In genomic region chr9:114894801-114895433, GRCh38 we compare ENCODE assay signal across 8 cellular contexts. TPM values are rescaled to one million over a fixed set of nuclear protein-coding genes. Genes with fewer than 3 reads are reported as not detected.
A peak's percentile ranks its signal among the peaks of the same experiment; 100 is the strongest.
DNase-seq lines count a peak whose midpoint lies in the region; ATAC-seq, FAIRE-seq and TF ChIP-seq lines count a peak whose summit lies in the region.

No MANE protein-coding gene starts in this region.

- FAIRE-seq in A549 (lab: Jason Lieb, UNC): no peak
- FAIRE-seq in RCC 7860 (lab: Jason Lieb, UNC): no peak
- no peak for FAIRE-seq in H1 (lab: Jason Lieb, UNC)

- no peaks in the 10 kb centered on the region for H4K20me1 ChIP-seq in GM23248 (ENCODE audit: insufficient read depth)
- no peaks in the 10 kb centered on the region for H4K20me1 ChIP-seq in H1 (replicated peaks in 1 of 2; ENCODE audit: control insufficient read depth in 1 of 2, insufficient read depth in 2 of 2, low read length in 2 of 2)

- H3K9me3 ChIP-seq in A549 (no peaks in the 10 kb centered on the region), GM23248 (ENCODE audit: low read depth) (no peaks in the 10 kb centered on the region), H1 (ENCODE audit: insufficient read depth in 2 of 2, low read depth in 1 of 2, low read length in 1 of 2) (no peaks in the 10 kb centered on the region), neuronal stem cell (replicated peaks in 1 of 2; ENCODE audit: control insufficient read depth in 2 of 2, insufficient read depth in 1 of 2, low read depth in 1 of 2, low read length in 2 of 2) (no peaks in the 10 kb centered on the region)

- H2AK5ac ChIP-seq in H1 (ENCODE audit: low read depth, low read length): no peak overlapping the region
- H2AK5ac ChIP-seq in neuronal stem cell (ENCODE audit: low read depth, low read length): no peak overlapping the region

- H3K36me3 ChIP-seq in GM23248 (ENCODE audit: low read depth) (no peaks in the 10 kb centered on the region), H1 (ENCODE audit: control insufficient read depth in 2 of 4, insufficient read depth in 4 of 4, low read length in 3 of 4) (no peaks in the 10 kb centered on the region), neuronal stem cell (replicated peaks in 1 of 2; ENCODE audit: control insufficient read depth in 2 of 2, insufficient read depth in 2 of 2, low read length in 2 of 2) (no peaks in the 10 kb centered on the region)

- H2AFZ ChIP-seq in GM23248 (peak overlapping the region; percentile 37), H1 (ENCODE audit: low read length) (peak overlapping the region; percentile 31), neuronal stem cell (ENCODE audit: low read length) (peak overlapping the region; percentile 77)

- no peak overlapping the region for H3K14ac ChIP-seq in H1 (ENCODE audit: insufficient read length)
- H3K14ac ChIP-seq in neuronal stem cell (ENCODE audit: low read length): no peak overlapping the region

- H3K56ac ChIP-seq in H1 (replicated peaks; ENCODE audit: insufficient read length, low read depth, low read length): no peak overlapping the region

- H2BK20ac ChIP-seq in H1 (ENCODE audit: low read length): no peak overlapping the region

- POLR2A ChIA-PET in A549 (lab: Yijun Ruan, JAX) (no interaction called here), H1 (lab: Charles Lee; ENCODE audit: partially characterized antibody) (no interaction called here)

- no peak overlapping the region for H4K8ac ChIP-seq in H1 (ENCODE audit: extremely low read depth, insufficient read depth, low read length)
- no peak overlapping the region for H4K8ac ChIP-seq in neuronal stem cell (ENCODE audit: low read depth, low read length)

- in situ Hi-C loops in GM23248 (cut with MboI): no loop called here

- H2BK5ac ChIP-seq in H1 (ENCODE audit: low read depth, low read length) (0 out of 2 replicates have a peak overlapping the region, but pooled peaks have one; percentile 35), neuronal stem cell (ENCODE audit: low read length) (no peak overlapping the region)

- H2BK15ac ChIP-seq in H1 (ENCODE audit: low read length) (no peak overlapping the region), neuronal stem cell (ENCODE audit: low read length) (no peak overlapping the region)

- no peaks in the 10 kb centered on the region for H3K79me1 ChIP-seq in H1 (ENCODE audit: low read depth, low read length)
- no peaks in the 10 kb centered on the region for H3K79me1 ChIP-seq in neuronal stem cell (ENCODE audit: low read depth, low read length)

- no peak overlapping the region for H2BK120ac ChIP-seq in H1 (replicated peaks; ENCODE audit: low read depth, low read length)
- no peak overlapping the region for H2BK120ac ChIP-seq in neuronal stem cell (ENCODE audit: low read depth, low read length)

- H3K23ac ChIP-seq in H1 (ENCODE audit: insufficient read length) (no peak overlapping the region), neuronal stem cell (ENCODE audit: low read depth, low read length, poor library complexity) (no peak overlapping the region)

- peak; percentile 89 to 91 for ATAC-seq in A549

- peak overlapping the region; percentile 28; the same call in 1 of the 2 replicates for H2BK12ac ChIP-seq in H1 (ENCODE audit: low read depth, low read length)
- no peak overlapping the region for H2BK12ac ChIP-seq in neuronal stem cell (ENCODE audit: low read length)

- no peak overlapping the region for H4K5ac ChIP-seq in H1 (ENCODE audit: insufficient read length, low read depth, low read length)

- H3K4me1 ChIP-seq in A549 (peaks cover 41% of the 10 kb centered on the region), GM23248 (ENCODE audit: insufficient read depth) (peaks cover 42% of the 10 kb centered on the region), H1 (replicated peaks in 1 of 4; ENCODE audit: control insufficient read depth in 3 of 4, insufficient read depth in 4 of 4, low read length in 3 of 4) (peaks cover 0 to 2% (median 0%) of the 10 kb centered on the region in 4 experiments; a peak in 1 of 7 replicates), neuronal stem cell (ENCODE audit: control insufficient read depth in 2 of 2, insufficient read depth in 1 of 2, low read depth in 1 of 2, low read length in 2 of 2) (peaks cover 5 to 17% of the 10 kb centered on the region in 2 donors)

- no peak overlapping the region for H3K4ac ChIP-seq in H1 (replicated peaks; ENCODE audit: insufficient read length, low read depth, low read length)
- H3K4ac ChIP-seq in neuronal stem cell (ENCODE audit: low read length): no peak overlapping the region

- TF ChIP-seq POLR2A in A549 (IDR thresholded peaks at IDR 0.05; ENCODE audit: low read length): no peak
- TF ChIP-seq POLR2A in H1 (IDR thresholded peaks at IDR 0.05; ENCODE audit: control extremely low read depth in 1 of 2, low read depth in 2 of 2, low read length in 2 of 2): no peak

- WGBS in A549 (ENCODE audit: missing lambda C conversion rate): 26% methylated on average over 4 of the region's 4 CpGs
- 1 to 4% methylated on average over 4 of the region's 4 CpGs for WGBS in GM23248 (ENCODE audit: low coverage in 1 of 2, low lambda C conversion rate in 2 of 2, missing lambda C conversion rate in 2 of 2), 2 experiments
- WGBS in H1 (ENCODE audit: extremely low coverage in 1 of 2, insufficient coverage in 1 of 2, insufficient read length in 1 of 2, insufficient replicate concordance in 2 of 2, low coverage in 1 of 2, low lambda C conversion rate in 2 of 2, missing lambda C conversion rate in 1 of 2), 2 experiments: 75% methylated on average over 4 of the region's 4 CpGs; no CpG with 5 or more reads in 1 of the 2 experiments
- WGBS in neuronal stem cell (ENCODE audit: extremely low coverage in 2 of 2, insufficient read length in 2 of 2, insufficient replicate concordance in 1 of 2), 2 donors: no CpG with 5 or more reads among the region's 4 CpGs

- no peak for TF ChIP-seq CTCF in A549 (IDR thresholded peaks at IDR 0.05)
- TF ChIP-seq CTCF in H1 (IDR thresholded peaks at IDR 0.05; ENCODE audit: control extremely low read depth in 1 of 3, insufficient read depth in 1 of 3, low read depth in 1 of 3, low read length in 3 of 3): no peak

- H3K27ac ChIP-seq in A549: peak overlapping the region; percentile 65 to 77
- H3K27ac ChIP-seq in GM23248: peak overlapping the region; percentile 92
- H3K27ac ChIP-seq in H1 (ENCODE audit: low read depth, low read length): no peak overlapping the region
- H3K27ac ChIP-seq in neuronal stem cell (replicated peaks; ENCODE audit: low read length): peak overlapping the region; percentile 5

- no peak for TF ChIP-seq RAD21 in A549 (conservative IDR thresholded peaks at IDR 0.05 in 1 of 2, IDR thresholded peaks at IDR 0.05 in 1 of 2)
- TF ChIP-seq RAD21 in H1 (IDR thresholded peaks at IDR 0.05 in 1 of 2, conservative IDR thresholded peaks at IDR 0.05 in 1 of 2; ENCODE audit: low read depth in 2 of 2, low read length in 2 of 2): no peak

- no peaks in the 10 kb centered on the region for H3K79me2 ChIP-seq in GM23248 (ENCODE audit: insufficient read depth)
- H3K79me2 ChIP-seq in H1 (ENCODE audit: control insufficient read depth in 1 of 2, insufficient read depth in 2 of 2, low read length in 2 of 2): no peaks in the 10 kb centered on the region

- DNase-seq in A549 (ENCODE audit: low read depth in 1 of 2, low spot score in 1 of 2): peak; percentile 60 to 85
- peak; percentile 97 for DNase-seq in GM23248
- peak; percentile 93 for DNase-seq in RCC 7860 (ENCODE audit: low spot score)
- DNase-seq in H1 (ENCODE audit: low read depth in 1 of 2, low spot score in 2 of 2): peak in 1 of 2 experiments; percentile 44
- no peak for DNase-seq in neuronal stem cell (ENCODE audit: low spot score)
- DNase-seq in cortex of kidney (lab: John Stamatoyannopoulos, UW): no peak
- no peak for DNase-seq in midbrain (lab: John Stamatoyannopoulos, UW)
- DNase-seq in NCI-H1436 (lab: John Stamatoyannopoulos, UW): no peak

- CTCF ChIA-PET in A549 (lab: Yijun Ruan, JAX) (interaction anchor here (0.9 to 2.3 kb wide), 5 partner anchors 9 to 214 kb away, joined by 3 to 13 read pairs (median 4); no protein-coding TSS in a partner anchor), H1 (lab: Charles Lee; ENCODE audit: partially characterized antibody) (interaction anchor here (0.8 to 1.8 kb wide), 4 partner anchors 16 to 214 kb away, joined by 3 to 4 read pairs (median 4); no protein-coding TSS in a partner anchor)

- H3K9ac ChIP-seq in GM23248: peak overlapping the region; percentile 68
- no peak overlapping the region for H3K9ac ChIP-seq in H1 (replicated peaks in 1 of 4; ENCODE audit: extremely low read depth in 1 of 4, low read depth in 3 of 4, low read length in 3 of 4)
- H3K9ac ChIP-seq in neuronal stem cell (ENCODE audit: low read depth, low read length, poor library complexity): no peak overlapping the region

- H3K4me2 ChIP-seq in A549 (peak overlapping the region; percentile 30), GM23248 (ENCODE audit: unreplicated experiment) (peak overlapping the region; percentile 60), H1 (ENCODE audit: insufficient read depth in 1 of 2, low read depth in 2 of 2, low read length in 2 of 2) (peak overlapping the region in 1 of 2 experiments; percentile 21; a peak in 1 of 4 replicates), neuronal stem cell (ENCODE audit: insufficient read depth, low read length, poor library complexity, severe bottlenecking) (no peak overlapping the region)

- H3K9me2 ChIP-seq in GM23248 (ENCODE audit: insufficient read depth): no peaks in the 10 kb centered on the region

- no peak overlapping the region for H4K91ac ChIP-seq in H1 (replicated peaks; ENCODE audit: insufficient read length, low read length)
- H4K91ac ChIP-seq in neuronal stem cell (ENCODE audit: low read depth, low read length, poor library complexity): no peak overlapping the region

- H3K23me2 ChIP-seq in H1 (ENCODE audit: low read depth, low read length): no peaks in the 10 kb centered on the region

- H3K27me3 ChIP-seq in GM23248 (replicated peaks; ENCODE audit: insufficient read depth) (no peaks in the 10 kb centered on the region), H1 (replicated peaks in 1 of 4; ENCODE audit: control insufficient read depth in 3 of 4, extremely low read depth in 1 of 4, insufficient read depth in 3 of 4, low read length in 3 of 4) (no peaks in the 10 kb centered on the region), neuronal stem cell (ENCODE audit: control insufficient read depth in 3 of 3, insufficient read depth in 3 of 3, low read depth in 1 of 3, low read length in 3 of 3) (no peaks in the 10 kb centered on the region)

- H3F3A ChIP-seq in GM23248 (ENCODE audit: insufficient read depth): peaks cover 38% of the 10 kb centered on the region

- H3K4me3 ChIP-seq in A549 (no peak overlapping the region), GM23248 (peak overlapping the region; percentile 27), H1 (ENCODE audit: extremely low read depth in 1 of 4, insufficient read depth in 2 of 4, low read depth in 3 of 4, low read length in 4 of 4) (no peak overlapping the region), neuronal stem cell (ENCODE audit: low read length in 2 of 2) (no peak overlapping the region)

- peak in 1 of 2 experiments; percentile 39; a peak in 1 of 5 replicates for TF ChIP-seq EP300 in A549 (IDR thresholded peaks at IDR 0.05)
- TF ChIP-seq EP300 in H1 (IDR thresholded peaks at IDR 0.05; ENCODE audit: borderline replicate concordance in 1 of 2, low read depth in 2 of 2, low read length in 2 of 2): no peak

- H3K18ac ChIP-seq in H1 (ENCODE audit: extremely low read depth, low read length) (no peak overlapping the region), neuronal stem cell (ENCODE audit: low read length) (no peak overlapping the region)

RNA-seq across cellular contexts. Expression of gene TNFSF8, which starts 35.5 kb away (rescaled TPM):
- polyA plus RNA-seq in A549 (2011; rRNA removed) (not detected in 2 replicates), A549 (2017; fragmentation: RNase III; extraction: RNeasy Plus Mini Kit Qiagen cat#74134 plus additional on column Dnase treatment) (not detected in 3 replicates), GM23248 (2016; fragmentation: Nextera tagmentation; extraction: Ambion mirVana) (not detected in 2 replicates), H1 (2011; rRNA removed) (not detected in 2 replicates)
- polyA plus RNA-seq in A549 (2012; cell fraction: cytosol; rRNA removed): not detected in 2 replicates
- polyA plus RNA-seq in A549 (2012; cell fraction: nucleus; rRNA removed): not detected in 2 replicates
- not detected in 2 replicates for polyA minus RNA-seq in A549 (2011; rRNA and poly(A)+ RNA removed)
- total RNA-seq in GM23248 (2014; rRNA removed; shearing (Covaris generic)): not detected in 2 replicates
- not detected in 2 replicates for total RNA-seq in H1 (2021; fragmentation: NEBNext Ultra II Directional; extraction: Animal tissue kit (Norgen Biotek cat#: 25700))
- not detected for polyA plus RNA-seq in H1 (2011; cell fraction: cytosol; rRNA removed)
- polyA plus RNA-seq in H1 (2011; cell fraction: nucleus; rRNA removed): not detected
- not detected in 4 replicates for polyA plus RNA-seq in H1 (2012, experiment 1 of 2)
- not detected for polyA plus RNA-seq in H1 (2012, experiment 2 of 2)
- not detected for polyA plus RNA-seq in H1 (2013, experiment 1 of 2)
- polyA plus RNA-seq in H1 (2013, experiment 2 of 2): not detected
- not detected in 2 replicates for polyA minus RNA-seq in H1 (2011; rRNA and poly(A)+ RNA removed)
- not detected for polyA minus RNA-seq in H1 (2011; cell fraction: cytosol; rRNA and poly(A)+ RNA removed)
- polyA minus RNA-seq in H1 (2011; cell fraction: nucleus; rRNA and poly(A)+ RNA removed): not detected
- not detected for polyA plus RNA-seq in neuronal stem cell (2013, experiment 1 of 2)
- not detected for polyA plus RNA-seq in neuronal stem cell (2013, experiment 2 of 2)

Comparison
In these comparisons a context has a peak if more than half of its experiments do, and no peak if none do; other contexts are left out.
1. DNase-seq: peak in A549 (2 of 2), GM23248 (single experiment) and RCC 7860 (single experiment); none in neuronal stem cell (single experiment), cortex of kidney (single experiment), midbrain (single experiment) and NCI-H1436 (single experiment).
2. Of the 18 proteins assayed by ChIP-seq in both H1 and A549: peak only in H1: none; only in A549: MAX; in both: CEBPB and JUN; in neither: 14; mixed calls (peak in some experiments, not most) for 1.
3. Peak in every context shown above with its lines, with median percentiles within 50 percentile points of each other: H2AFZ ChIP-seq.